Comparison of ENCODE assay signal across 13 cellular contexts in the genomic region with DNA sequence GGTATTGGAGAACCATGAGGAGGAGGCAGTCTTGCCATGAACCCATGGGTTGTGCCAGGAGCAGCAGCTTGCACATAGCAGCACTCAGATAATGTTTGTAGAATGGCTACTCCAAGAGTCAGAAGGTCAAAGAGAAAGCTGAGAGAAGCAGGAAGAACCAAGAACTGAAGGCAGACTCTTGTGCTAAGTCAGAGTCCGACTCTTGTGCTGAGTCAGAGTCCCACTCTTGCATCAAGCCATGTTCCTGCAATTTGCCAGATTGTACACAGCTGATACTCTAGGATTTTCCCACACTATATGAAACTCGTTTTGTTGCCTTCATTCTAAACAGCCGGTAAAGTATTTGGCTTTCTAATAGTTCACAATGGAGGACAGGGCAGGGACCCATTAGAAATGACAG. TPM values are rescaled to one million over a fixed set of nuclear protein-coding genes. Genes with fewer than 3 reads are reported as not detected.
DNase-seq lines count a peak whose midpoint lies in the region; ATAC-seq and TF ChIP-seq lines count a peak whose summit lies in the region.
"Had no signal": no experiment of that assay in that cellular context is flagged by ENCODE, and none has a peak within 500 bp of the region (broad histone marks: within the 10 kb centered on the region; RNA-seq: fewer than 3 reads in every experiment).

No MANE protein-coding gene starts in this region.

- H3K36me3 ChIP-seq in brain microvascular endothelial cell (replicated peaks) (no peaks in the 10 kb centered on the region), H7 (replicated peaks; ENCODE audit: control insufficient read depth, insufficient read depth, low read length) (no peaks in the 10 kb centered on the region)

- DNase-seq in Ammon's horn (ENCODE audit: low spot score) (peak; percentile 41), Kasumi-1 (lab: John Stamatoyannopoulos, UW) (peak; percentile 14 to 32), brain microvascular endothelial cell (peak; percentile 65), mesenteric fat pad (ENCODE audit: low spot score) (peak; percentile 26), H7 (no peak)
- no peak for DNase-seq in stimulated activated CD4-positive, alpha-beta T cell treated with anti-CD3 and anti-CD28 coated beads, Interleukin-2, amount 100 ng/mL, for 48 hours
- DNase-seq in activated naive CD4-positive, alpha-beta T cell treated with anti-CD3 and anti-CD28 coated beads for 36 hours = no peak
- DNase-seq: DMS79, NCI-H2107 had no signal

- intact Hi-C loops in activated naive CD4-positive, alpha-beta T cell treated with anti-CD3 and anti-CD28 coated beads for 36 hours (cut with micrococcal nuclease) = no loop called here

- H3K36me3 Mint-ChIP-seq in activated naive CD4-positive, alpha-beta T cell treated with anti-CD3 and anti-CD28 coated beads for 36 hours (ENCODE audit: low read depth) = no peaks in the 10 kb centered on the region
- H3K36me3 Mint-ChIP-seq: activated naive CD4-positive, alpha-beta T cell treated with anti-CD3 and anti-CD28 coated beads, Interleukin-2, amount 50 U/mL, for 24 hours had no signal

- no peak overlapping the region for H3K27ac ChIP-seq in brain microvascular endothelial cell
- H3K27ac ChIP-seq: VCaP had no signal

- peaks cover 71% of the 10 kb centered on the region for H3K27me3 Mint-ChIP-seq in activated naive CD4-positive, alpha-beta T cell treated with anti-CD3 and anti-CD28 coated beads for 36 hours (ENCODE audit: low read depth)

- in situ Hi-C loops in brain microvascular endothelial cell (cut with HindIII; ENCODE audit: low pct_ligation_motif_present, low sequenced_read_pairs) = no loop called here

- H3K9me3 Mint-ChIP-seq in activated naive CD4-positive, alpha-beta T cell treated with anti-CD3 and anti-CD28 coated beads for 36 hours = no peaks in the 10 kb centered on the region
- H3K9me3 Mint-ChIP-seq: activated naive CD4-positive, alpha-beta T cell treated with anti-CD3 and anti-CD28 coated beads, Interleukin-2, amount 50 U/mL, for 24 hours; stimulated activated naive CD8-positive, alpha-beta T cell treated with anti-CD3 and anti-CD28 coated beads, Interleukin-15, Interleukin-2, amounts not matched to agents 100 ng/mL and 50 ng/mL, for 24 hours had no signal

- no peak overlapping the region for H3K4me3 Mint-ChIP-seq in activated naive CD4-positive, alpha-beta T cell treated with anti-CD3 and anti-CD28 coated beads for 36 hours
- H3K4me3 Mint-ChIP-seq: activated naive CD4-positive, alpha-beta T cell treated with anti-CD3 and anti-CD28 coated beads, Interleukin-2, amount 50 U/mL, for 24 hours; stimulated activated naive CD8-positive, alpha-beta T cell treated with anti-CD3 and anti-CD28 coated beads, Interleukin-15, Interleukin-2, amounts not matched to agents 100 ng/mL and 50 ng/mL, for 24 hours had no signal

- H3K27me3 ChIP-seq in brain microvascular endothelial cell (replicated peaks) (no peaks in the 10 kb centered on the region), H7 (ENCODE audit: control insufficient read depth, insufficient read depth, low read length) (no peaks in the 10 kb centered on the region)

- CTCF ChIA-PET in activated naive CD4-positive, alpha-beta T cell treated with anti-CD3 and anti-CD28 coated beads for 36 hours (lab: Charles Lee) = no interaction called here

- peaks cover 19% of the 10 kb centered on the region for H3K4me1 Mint-ChIP-seq in activated naive CD4-positive, alpha-beta T cell treated with anti-CD3 and anti-CD28 coated beads for 36 hours (ENCODE audit: low read depth)

- no peak overlapping the region for H3K27ac Mint-ChIP-seq in activated naive CD4-positive, alpha-beta T cell treated with anti-CD3 and anti-CD28 coated beads for 36 hours
- H3K27ac Mint-ChIP-seq: activated naive CD4-positive, alpha-beta T cell treated with anti-CD3 and anti-CD28 coated beads, Interleukin-2, amount 50 U/mL, for 24 hours; stimulated activated naive CD8-positive, alpha-beta T cell treated with anti-CD3 and anti-CD28 coated beads, Interleukin-15, Interleukin-2, amounts not matched to agents 100 ng/mL and 50 ng/mL, for 24 hours had no signal

- no peak overlapping the region for H3K4me3 ChIP-seq in brain microvascular endothelial cell (ENCODE audit: low read depth, low read length)
- no peak overlapping the region for H3K4me3 ChIP-seq in H7 (ENCODE audit: insufficient read depth, low read depth, low read length)

- ATAC-seq in GM21723 (IDR thresholded peaks at IDR 0.05; ENCODE audit: unreplicated experiment) = no peak

- TF ChIP-seq CTCF in brain microvascular endothelial cell (IDR thresholded peaks at IDR 0.05; ENCODE audit: low read depth, low read length, missing control alignments) = no peak

RNA-seq across cellular contexts. Expression of gene HSPA9, which starts 26.2 kb away (rescaled TPM):
- 224 TPM for total RNA-seq in mesenteric fat pad
- 625 and 671 TPM in 2 replicates for total RNA-seq in H7 (2014; rRNA removed; shearing (Covaris generic))
- 100 to 1,000 TPM; 457 to 472 TPM for total RNA-seq in activated naive CD4-positive, alpha-beta T cell treated with anti-CD3 and anti-CD28 coated beads for 36 hours

RNA-seq across cellular contexts. Expression of gene ETF1, which starts 58.4 kb away (rescaled TPM):
- 165 TPM for total RNA-seq in mesenteric fat pad
- 103 and 113 TPM in 2 replicates for total RNA-seq in H7 (2014; rRNA removed; shearing (Covaris generic))
- 100 to 1,000 TPM in 1 of 2 experiments, 10 to 100 TPM in 1; 99.8 to 107 TPM for total RNA-seq in activated naive CD4-positive, alpha-beta T cell treated with anti-CD3 and anti-CD28 coated beads for 36 hours

Comparison
In these comparisons a context has a peak if more than half of its experiments do, and no peak if none do; other contexts are left out.
1. DNase-seq: peak in Ammon's horn (single experiment), Kasumi-1 (2 of 2), brain microvascular endothelial cell (single experiment) and mesenteric fat pad (single experiment); none in H7 (single experiment), stimulated activated CD4-positive, alpha-beta T cell treated with anti-CD3 and anti-CD28 coated beads, Interleukin-2, amount 100 ng/mL, for 48 hours (0 of 2) and activated naive CD4-positive, alpha-beta T cell treated with anti-CD3 and anti-CD28 coated beads for 36 hours (single experiment).